16 cellular contexts compared by ENCODE assay signal in the genomic region with DNA sequence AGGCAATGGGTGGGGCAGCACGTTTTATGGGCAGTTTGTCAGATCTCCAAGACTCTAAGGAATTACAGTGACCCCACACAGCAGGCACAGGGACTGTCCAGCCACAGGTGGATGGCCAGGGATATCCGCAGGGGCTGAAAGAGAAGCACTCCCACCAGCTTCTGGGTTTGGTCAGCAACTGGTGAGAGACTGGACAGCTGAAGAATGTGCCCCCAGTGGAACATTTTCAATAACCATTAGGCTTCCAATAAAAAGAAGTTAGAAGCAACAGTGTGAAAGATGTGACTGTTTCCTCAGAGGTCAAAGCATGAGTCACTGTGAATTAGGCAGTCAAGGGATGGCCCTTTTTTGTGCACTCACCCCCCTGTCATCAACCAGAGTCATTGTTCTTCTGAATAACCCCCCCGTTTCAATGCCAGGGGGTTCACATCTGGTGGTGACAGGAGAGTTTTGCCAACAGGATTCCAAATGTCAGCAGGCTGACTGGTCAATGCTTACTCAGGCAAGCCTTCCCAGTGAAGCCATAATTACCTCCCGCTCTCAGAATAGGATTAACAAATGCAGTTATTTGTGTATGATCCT.
DNase-seq lines count a peak whose midpoint lies in the region; ATAC-seq, FAIRE-seq and TF ChIP-seq lines count a peak whose summit lies in the region.
"Had no signal": no experiment of that assay in that cellular context is flagged by ENCODE, and none has a peak within 500 bp of the region (broad histone marks: within the 10 kb centered on the region; RNA-seq: fewer than 3 reads in every experiment).

No MANE protein-coding gene starts in this region.

- in situ Hi-C loops in Caki2 (cut with HindIII; ENCODE audit: low pct_unique_long_range_greater_than_20kb, low sequenced_read_pairs), result no loop called here

- no peaks in the 10 kb centered on the region for H3K36me3 Mint-ChIP-seq in CD8-positive, alpha-beta T cell

- DNase-seq in Caki2 (ENCODE audit: low read depth), result peak; percentile 74
- DNase-seq in M059J (ENCODE audit: low read depth), result peak; percentile 90
- DNase-seq in dermis blood vessel endothelial cell, result peak; percentile 43
- DNase-seq in mesenchymal stem cell, result no peak
- no peak for DNase-seq in NCI-H1436 treated with DMSO at 0.1 percent for 48 hours (lab: John Stamatoyannopoulos, UW)
- no peak for DNase-seq in pancreas
- no peak for DNase-seq in CD8-positive, alpha-beta T cell
- DNase-seq in NCI-H1105 (lab: John Stamatoyannopoulos, UW), result no peak
- DNase-seq: activated CD4-positive, alpha-beta T cell treated with anti-CD3 and anti-CD28 coated beads, Interleukin-2, amount 50 U/mL, for 1 hour; Caco-2; heart left ventricle; NCI-H1105 treated with DMSO at 0.1 percent for 48 hours; stimulated activated CD4-positive, alpha-beta T cell treated with anti-CD3 and anti-CD28 coated beads, Interleukin-4, amount 100 ng/mL, for 1 hour; thyroid gland had no signal

- H3K18ac ChIP-seq in mesenchymal stem cell (ENCODE audit: low read depth in 1 of 2, low read length in 2 of 2), result no peak overlapping the region

- POLR2A ChIA-PET in CD8-positive, alpha-beta T cell (lab: Charles Lee), result no interaction called here

- no peak overlapping the region for H3K27ac ChIP-seq in mesenchymal stem cell (ENCODE audit: low read length, poor library complexity, severe bottlenecking)
- no peak overlapping the region for H3K27ac ChIP-seq in pancreas
- H3K27ac ChIP-seq in CD8-positive, alpha-beta T cell (ENCODE audit: low read depth, low read length), result no peak overlapping the region
- H3K27ac ChIP-seq: adrenal gland, heart left ventricle, thyroid gland had no signal

- H3K36me3 ChIP-seq in mesenchymal stem cell (ENCODE audit: control insufficient read depth in 1 of 2, insufficient read depth in 2 of 2, low read depth in 1 of 2, low read length in 2 of 2) (no peaks in the 10 kb centered on the region), pancreas (no peaks in the 10 kb centered on the region)
- no peaks in the 10 kb centered on the region for H3K36me3 ChIP-seq in CD8-positive, alpha-beta T cell (ENCODE audit: insufficient read depth, low read length)
- H3K36me3 ChIP-seq: adrenal gland, heart left ventricle, thyroid gland had no signal

- H3K4me1 Mint-ChIP-seq in CD8-positive, alpha-beta T cell (ENCODE audit: low read depth), result no peaks in the 10 kb centered on the region

- H3K4me1 ChIP-seq in mesenchymal stem cell (ENCODE audit: control insufficient read depth, insufficient read depth, low read depth, low read length) (no peaks in the 10 kb centered on the region), pancreas (peaks cover 11 to 26% (median 14%) of the 10 kb centered on the region in 3 donors)
- H3K4me1 ChIP-seq in CD8-positive, alpha-beta T cell (ENCODE audit: insufficient read depth, low read length), result no peaks in the 10 kb centered on the region
- H3K4me1 ChIP-seq: adrenal gland, Caco-2, heart left ventricle, thyroid gland had no signal

- no peak overlapping the region for H2AFZ ChIP-seq in mesenchymal stem cell (ENCODE audit: low read depth, low read length)

- ATAC-seq in pancreas, result no peak
- ATAC-seq in CD8-positive, alpha-beta T cell, result no peak
- ATAC-seq: heart left ventricle, Right ventricle myocardium inferior had no signal

- no peak for TF ChIP-seq CTCF in pancreas (IDR thresholded peaks at IDR 0.05)
- TF ChIP-seq CTCF in CD8-positive, alpha-beta T cell (IDR thresholded peaks at IDR 0.05), result no peak

- H3K9ac ChIP-seq in mesenchymal stem cell (ENCODE audit: low read length), result peak overlapping the region; percentile 12

- no peak overlapping the region for H3K4me3 Mint-ChIP-seq in CD8-positive, alpha-beta T cell

- CTCF ChIA-PET in CD8-positive, alpha-beta T cell (lab: Charles Lee), result no interaction called here

- 84% methylated on average over 4 of the region's 4 CpGs for WGBS in mesenchymal stem cell
- 68 to 70% methylated on average over 4 of the region's 4 CpGs for WGBS in pancreas, 2 donors

- no peaks in the 10 kb centered on the region for H3K79me1 ChIP-seq in mesenchymal stem cell (replicated peaks; ENCODE audit: low read length, poor library complexity, severe bottlenecking)

- H3K4me3 ChIP-seq in mesenchymal stem cell (ENCODE audit: insufficient read depth in 1 of 2, low read depth in 1 of 2, low read length in 2 of 2) (no peak overlapping the region), pancreas (no peak overlapping the region)
- no peak overlapping the region for H3K4me3 ChIP-seq in CD8-positive, alpha-beta T cell (ENCODE audit: low read depth, low read length)
- H3K4me3 ChIP-seq: adrenal gland, heart left ventricle, thyroid gland had no signal

- H3K27ac Mint-ChIP-seq in CD8-positive, alpha-beta T cell, result no peak overlapping the region

- intact Hi-C loops in pancreas (cut with DNase I), result no loop called here
- intact Hi-C loops in CD8-positive, alpha-beta T cell (cut with DNase I, micrococcal nuclease), result no loop called here

- H2BK15ac ChIP-seq in mesenchymal stem cell (ENCODE audit: low read depth, poor library complexity, severe bottlenecking), result peak overlapping the region; percentile 33

- no peak overlapping the region for H3K4ac ChIP-seq in mesenchymal stem cell (ENCODE audit: low read depth in 1 of 2, low read length in 2 of 2)

- no peak overlapping the region for H2BK5ac ChIP-seq in mesenchymal stem cell (ENCODE audit: low read depth, low read length, poor library complexity, severe bottlenecking)

- H3K9me3 ChIP-seq in mesenchymal stem cell (ENCODE audit: control insufficient read depth, low read length) (no peaks in the 10 kb centered on the region), pancreas (no peaks in the 10 kb centered on the region)
- H3K9me3 ChIP-seq in CD8-positive, alpha-beta T cell (ENCODE audit: low read length), result no peaks in the 10 kb centered on the region
- H3K9me3 ChIP-seq: adrenal gland, Caco-2, heart left ventricle, thyroid gland had no signal

- no peaks in the 10 kb centered on the region for H3K9me3 Mint-ChIP-seq in CD8-positive, alpha-beta T cell

- no peak overlapping the region for H2BK12ac ChIP-seq in mesenchymal stem cell (ENCODE audit: low read length in 2 of 2)

- H3K4me2 ChIP-seq in mesenchymal stem cell (ENCODE audit: low read length, poor library complexity, severe bottlenecking), result no peak overlapping the region

- peaks cover 2% of the 10 kb centered on the region for H3K27me3 Mint-ChIP-seq in CD8-positive, alpha-beta T cell (ENCODE audit: low read depth)

- no peak overlapping the region for H4K91ac ChIP-seq in mesenchymal stem cell (ENCODE audit: low read length)

- H3K23ac ChIP-seq in mesenchymal stem cell (ENCODE audit: low read length in 2 of 2), result no peak overlapping the region

- FAIRE-seq in pancreas (lab: Jason Lieb, UNC), result no peak

- H3K27me3 ChIP-seq in mesenchymal stem cell (ENCODE audit: control insufficient read depth in 1 of 2, insufficient read depth in 1 of 2, low read length in 2 of 2) (no peaks in the 10 kb centered on the region), pancreas (no peaks in the 10 kb centered on the region)
- H3K27me3 ChIP-seq in CD8-positive, alpha-beta T cell (ENCODE audit: insufficient read depth, low read length), result no peaks in the 10 kb centered on the region
- H3K27me3 ChIP-seq: adrenal gland, heart left ventricle, thyroid gland had no signal

- H2AK5ac ChIP-seq in mesenchymal stem cell (ENCODE audit: low read length, severe bottlenecking), result no peak overlapping the region

- no peak overlapping the region for H3K14ac ChIP-seq in mesenchymal stem cell (ENCODE audit: low read length in 2 of 2)

- no peak overlapping the region for H4K8ac ChIP-seq in mesenchymal stem cell (ENCODE audit: low read length)

- no peak overlapping the region for H2BK120ac ChIP-seq in mesenchymal stem cell (ENCODE audit: low read depth, low read length)

Comparison
In these comparisons a context has a peak if more than half of its experiments do, and no peak if none do; other contexts are left out.
1. DNase-seq: peak in Caki2 (single experiment), M059J (single experiment) and dermis blood vessel endothelial cell (single experiment); none in mesenchymal stem cell (single experiment), NCI-H1436 treated with DMSO at 0.1 percent for 48 hours (single experiment), pancreas (0 of 6), CD8-positive, alpha-beta T cell (0 of 7) and NCI-H1105 (single experiment).